10 cellular contexts compared by ENCODE assay signal in the genomic region with DNA sequence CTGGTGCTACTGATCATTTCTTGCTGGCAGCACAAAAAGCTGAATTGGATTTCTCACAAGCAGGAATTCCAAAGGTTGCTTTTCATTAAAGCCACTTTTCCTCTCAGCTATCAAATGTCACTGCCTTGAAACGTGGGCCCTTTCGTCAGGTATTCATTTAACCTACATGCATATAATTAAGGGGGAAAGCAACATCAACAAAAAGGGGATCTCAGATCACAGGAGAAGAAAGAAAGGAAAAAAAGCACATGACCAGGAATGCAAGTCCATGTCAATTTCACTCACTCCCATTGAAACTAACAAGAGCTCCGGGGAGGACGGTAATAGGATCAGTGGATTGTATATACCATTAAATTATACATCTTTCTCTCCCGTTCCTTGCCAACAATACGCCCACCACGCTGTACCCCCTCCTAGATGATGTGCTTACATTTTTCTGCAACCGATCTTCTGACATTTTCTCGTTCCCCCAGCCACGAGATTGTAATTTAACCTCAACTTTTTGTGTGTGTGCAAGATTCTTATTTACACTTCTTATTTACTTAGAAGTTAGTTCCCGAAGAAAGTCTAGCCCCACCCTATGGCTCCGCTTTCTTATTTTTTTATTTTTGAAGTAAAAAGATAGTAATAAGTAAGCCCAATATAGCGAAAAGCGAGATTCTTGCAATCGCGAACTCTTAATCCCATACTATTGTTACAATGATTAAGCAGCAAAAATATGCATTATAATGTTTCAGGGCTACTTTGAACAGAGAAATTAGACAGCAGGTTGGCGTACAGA. TPM values are rescaled to one million over a fixed set of nuclear protein-coding genes. Genes with fewer than 3 reads are reported as not detected.
DNase-seq lines count a peak whose midpoint lies in the region; ATAC-seq, FAIRE-seq and TF ChIP-seq lines count a peak whose summit lies in the region.
"Had no signal": no experiment of that assay in that cellular context is flagged by ENCODE, and none has a peak within 500 bp of the region (broad histone marks: within the 10 kb centered on the region; RNA-seq: fewer than 3 reads in every experiment).

No MANE protein-coding gene starts in this region.

- H3K27ac Mint-ChIP-seq in endothelial cell (ENCODE audit: unreplicated experiment) (peak overlapping the region; percentile 95), naive B cell (no peak overlapping the region)
- no peak overlapping the region for H3K27ac Mint-ChIP-seq in naive thymus-derived CD4-positive, alpha-beta T cell

- no peaks in the 10 kb centered on the region for H3K4me1 ChIP-seq in BE2C
- H3K4me1 ChIP-seq in naive thymus-derived CD4-positive, alpha-beta T cell (ENCODE audit: control insufficient read depth in 2 of 2, insufficient read depth in 2 of 2, low read length in 2 of 2) = no peaks in the 10 kb centered on the region

- no peak for ATAC-seq in naive B cell (ENCODE audit: low read depth in 2 of 2)
- ATAC-seq in naive thymus-derived CD4-positive, alpha-beta T cell = no peak
- ATAC-seq in HG02759 (IDR thresholded peaks at IDR 0.05; ENCODE audit: unreplicated experiment) = no peak

- no peak overlapping the region for H3K27ac ChIP-seq in naive thymus-derived CD4-positive, alpha-beta T cell (ENCODE audit: low read depth, low read length)

- TF ChIP-seq CTCF in BE2C (IDR thresholded peaks at IDR 0.05; ENCODE audit: low read depth, low read length) (no peak), endothelial cell (IDR thresholded peaks at IDR 0.05; ENCODE audit: unreplicated experiment) (no peak)

- H3K27me3 Mint-ChIP-seq in endothelial cell (ENCODE audit: unreplicated experiment) (peaks cover 4% of the 10 kb centered on the region), naive B cell (peaks cover 41 to 53% (median 45%) of the 10 kb centered on the region in 3 donors)
- H3K27me3 Mint-ChIP-seq in naive thymus-derived CD4-positive, alpha-beta T cell = peaks cover 32 to 50% (median 38%) of the 10 kb centered on the region in 5 donors

- intact Hi-C loops in naive thymus-derived CD4-positive, alpha-beta T cell (cut with micrococcal nuclease) = no loop called here

- no peaks in the 10 kb centered on the region for H3K27me3 ChIP-seq in BE2C
- H3K27me3 ChIP-seq in naive thymus-derived CD4-positive, alpha-beta T cell (ENCODE audit: control insufficient read depth in 2 of 2, insufficient read depth in 2 of 2, low read length in 2 of 2) = no peaks in the 10 kb centered on the region

- H3K4me3 Mint-ChIP-seq in endothelial cell (ENCODE audit: unreplicated experiment) (peak overlapping the region; percentile 98), naive B cell (peak overlapping the region in 5 of 8 donors; percentile 44 to 70 (median 67))
- peak overlapping the region in 1 of 10 donors; percentile 24 for H3K4me3 Mint-ChIP-seq in naive thymus-derived CD4-positive, alpha-beta T cell

- DNase-seq in BE2C (peak; percentile 20), NCI-H345 treated with DMSO at 0.1 percent for 48 hours (lab: John Stamatoyannopoulos, UW; ENCODE audit: unreplicated experiment) (peak; percentile 20), endothelial cell (ENCODE audit: low spot score) (no peak), naive B cell (no peak), GM19239 (ENCODE audit: insufficient read length, low spot score) (no peak)
- DNase-seq in naive thymus-derived CD4-positive, alpha-beta T cell = no peak
- DNase-seq in effector CD4-positive, alpha-beta T cell = no peak

- POLR2A ChIA-PET in naive thymus-derived CD4-positive, alpha-beta T cell (lab: Charles Lee) = no interaction called here

- peak overlapping the region; percentile 81 for H3K4me3 ChIP-seq in BE2C (ENCODE audit: low read depth, low read length)
- no peak overlapping the region for H3K4me3 ChIP-seq in naive thymus-derived CD4-positive, alpha-beta T cell (ENCODE audit: low read length)
- H3K4me3 ChIP-seq: GM12878 had no signal

- peaks cover 21% of the 10 kb centered on the region for H3K4me1 Mint-ChIP-seq in endothelial cell (ENCODE audit: unreplicated experiment)
- peaks cover 6 to 12% (median 7%) of the 10 kb centered on the region in 3 donors for H3K4me1 Mint-ChIP-seq in naive B cell
- H3K4me1 Mint-ChIP-seq in naive thymus-derived CD4-positive, alpha-beta T cell = peaks cover 0 to 7% (median 4%) of the 10 kb centered on the region in 7 donors

- H3K9me3 Mint-ChIP-seq in endothelial cell (ENCODE audit: unreplicated experiment) (no peaks in the 10 kb centered on the region), naive B cell (peaks cover 0 to 3% (median 0%) of the 10 kb centered on the region in 7 donors)
- peaks cover 0 to 15% (median 4%) of the 10 kb centered on the region in 11 donors for H3K9me3 Mint-ChIP-seq in naive thymus-derived CD4-positive, alpha-beta T cell

- no peaks in the 10 kb centered on the region for H3K36me3 ChIP-seq in BE2C
- H3K36me3 ChIP-seq in naive thymus-derived CD4-positive, alpha-beta T cell (ENCODE audit: control insufficient read depth in 2 of 3, insufficient read depth in 3 of 3, low read length in 3 of 3) = no peaks in the 10 kb centered on the region

- no peaks in the 10 kb centered on the region for H3K9me3 ChIP-seq in BE2C
- H3K9me3 ChIP-seq in naive thymus-derived CD4-positive, alpha-beta T cell (ENCODE audit: control insufficient read depth in 2 of 3, low read length in 3 of 3) = no peaks in the 10 kb centered on the region

- CTCF ChIA-PET in naive thymus-derived CD4-positive, alpha-beta T cell (lab: Charles Lee) = no interaction called here

- H3K36me3 Mint-ChIP-seq in endothelial cell (ENCODE audit: low read depth, unreplicated experiment) (no peaks in the 10 kb centered on the region), naive B cell (peaks cover 0 to 9% of the 10 kb centered on the region in 2 donors)
- peaks cover 0 to 4% (median 0%) of the 10 kb centered on the region in 5 donors for H3K36me3 Mint-ChIP-seq in naive thymus-derived CD4-positive, alpha-beta T cell

- FAIRE-seq in GM19239 (lab: Jason Lieb, UNC) = no peak
- FAIRE-seq: GM12878 had no signal

RNA-seq across cellular contexts. Expression of a gene that starts 0.7 kb away (rescaled TPM):
- 0.15 TPM for polyA plus RNA-seq in BE2C (2012; ENCODE audit: insufficient read depth, insufficient read length, low read depth)
- 14.0 TPM for total RNA-seq in endothelial cell (ENCODE audit: unreplicated experiment)
- polyA plus RNA-seq in naive B cell (ENCODE audit: low read depth in 6 of 6) = not detected
- total RNA-seq in naive thymus-derived CD4-positive, alpha-beta T cell = under 1 TPM in 1 of 5 experiments, not detected in 4; 0.05 TPM
- not detected for polyA plus RNA-seq in naive thymus-derived CD4-positive, alpha-beta T cell
- total RNA-seq: T-helper 2 cell treated with Interferon-gamma antibody and Interleukin-4, amounts not matched to agents 100 ng/mL and 5 ng/mL, for 36 hours had no signal

Comparison
In these comparisons a context has a peak if more than half of its experiments do, and no peak if none do; other contexts are left out.
1. DNase-seq: peak in BE2C (single experiment) and NCI-H345 treated with DMSO at 0.1 percent for 48 hours (single experiment); none in endothelial cell (single experiment), naive B cell (single experiment), naive thymus-derived CD4-positive, alpha-beta T cell (0 of 9), effector CD4-positive, alpha-beta T cell (single experiment) and GM19239 (single experiment).
2. RNA of a gene that starts 0.7 kb away (total RNA-seq): 14.0 TPM in endothelial cell (single experiment); 0.05 TPM in naive thymus-derived CD4-positive, alpha-beta T cell; every median in the first group is over 10 times any median in the second.